ENCODE assay signal across 23 cellular contexts in genomic region chr3:64940949-64941348, GRCh38.
"Had no signal": no experiment of that assay in that cellular context is flagged by ENCODE, and none has a peak within 500 bp of the region (broad histone marks: within the 10 kb centered on the region; RNA-seq: fewer than 3 reads in every experiment).

No MANE protein-coding gene starts in this region.

- H3K4me3 Mint-ChIP-seq: mesothelial cell of epicardium had no signal

- H3K9me3 ChIP-seq: esophagus squamous epithelium, gastrocnemius medialis, heart right ventricle, left lung, lower lobe of right lung, mucosa of descending colon had no signal

- H3K27me3 ChIP-seq: dorsolateral prefrontal cortex, esophagus squamous epithelium, gastrocnemius medialis, heart right ventricle, left lung had no signal

- H3K36me3 Mint-ChIP-seq: mesothelial cell of epicardium had no signal

- H3K27ac Mint-ChIP-seq: mesothelial cell of epicardium had no signal

- ATAC-seq: gastrocnemius medialis, heart right ventricle, left cardiac atrium, left lung, left ventricle myocardium superior, lower lobe of right lung had no signal

- FAIRE-seq: colon, endothelial cell of umbilical vein, islet of Langerhans had no signal

- H3K27ac ChIP-seq: coronary artery, dorsolateral prefrontal cortex, heart right ventricle, left lung, lower lobe of right lung had no signal

- H3K9me3 Mint-ChIP-seq: mesothelial cell of epicardium had no signal

- H3K4me3 ChIP-seq: coronary artery, dorsolateral prefrontal cortex, esophagus squamous epithelium, gastrocnemius medialis, heart right ventricle, left lung, lower lobe of right lung, mucosa of descending colon had no signal

- H3K36me3 ChIP-seq: esophagus squamous epithelium, gastrocnemius medialis, heart right ventricle, left lung, lower lobe of right lung had no signal

- DNase-seq: dermis blood vessel endothelial cell; dorsolateral prefrontal cortex; effector CD4-positive, alpha-beta T cell; effector memory CD4-positive, alpha-beta T cell; esophagus squamous epithelium; foreskin fibroblast; foreskin melanocyte; gastrocnemius medialis; glutamatergic neuron; head of caudate nucleus; heart right ventricle; hippocampal formation; left cardiac atrium; left lung; left ventricle myocardium superior; lower lobe of right lung; mesenchymal stem cell; mucosa of descending colon had no signal
